8 cellular contexts compared by ENCODE assay signal in genomic region chr2:159904127-159904564, GRCh38. TPM values are rescaled to one million over a fixed set of nuclear protein-coding genes. Genes with fewer than 3 reads are reported as not detected.
DNase-seq lines count a peak whose midpoint lies in the region; ATAC-seq and TF ChIP-seq lines count a peak whose summit lies in the region.

No MANE protein-coding gene starts in this region.

- no peaks in the 10 kb centered on the region for H3K36me3 ChIP-seq in IMR-90 (ENCODE audit: control insufficient read depth, insufficient read depth, low read length)
- no peaks in the 10 kb centered on the region for H3K36me3 ChIP-seq in right atrium auricular region

- POLR2A ChIA-PET in IMR-90 (lab: Charles Lee; ENCODE audit: unreplicated experiment), result interaction anchor here (0.7 kb wide), 1 partner anchor 43 kb away, joined by 3 read pairs; no protein-coding TSS in a partner anchor

- no peak overlapping the region for H2BK120ac ChIP-seq in IMR-90 (ENCODE audit: low read depth, low read length)

- no peak overlapping the region for H2BK20ac ChIP-seq in IMR-90 (ENCODE audit: low read depth, low read length)

- H4K5ac ChIP-seq in IMR-90 (ENCODE audit: low read depth, low read length), result no peak overlapping the region

- no peak overlapping the region for H4K91ac ChIP-seq in IMR-90 (ENCODE audit: insufficient read depth, low read depth, low read length)

- DNase-seq in DMS53 (lab: John Stamatoyannopoulos, UW) (peak; percentile 73), IMR-90 (no peak), right atrium auricular region (ENCODE audit: low spot score) (no peak), H4 (ENCODE audit: low spot score) (no peak), A172 (ENCODE audit: low spot score) (no peak)
- peak; percentile 33 for DNase-seq in activated T-helper 9 cell treated with anti-CD3 and anti-CD28 coated beads, Interleukin-2, amount 50 U/mL, for 16 hours (ENCODE audit: low read depth)
- DNase-seq in stimulated activated CD4-positive, alpha-beta T cell treated with anti-CD3 and anti-CD28 coated beads, Interleukin-12 subunit alpha, Interleukin-12 subunit beta, amount 100 ng/mL, for 4 hours, result peak; percentile 38

- H3K4me2 ChIP-seq in IMR-90 (ENCODE audit: low read depth, low read length), result no peak overlapping the region; the same call in 1 of the 2 replicates

- no peak overlapping the region for H2AK9ac ChIP-seq in IMR-90 (replicated peaks; ENCODE audit: low read depth, low read length, poor library complexity)

- dilution Hi-C loops in IMR-90 (cut with HindIII; ENCODE audit: low sequenced_read_pairs, unreplicated experiment), result no loop called here

- no peak for TF ChIP-seq RAD21 in IMR-90 (IDR thresholded peaks at IDR 0.05; ENCODE audit: low read length)

- H3K9ac ChIP-seq in IMR-90 (ENCODE audit: low read depth, low read length), result no peak overlapping the region

- no peaks in the 10 kb centered on the region for H3K79me1 ChIP-seq in IMR-90 (ENCODE audit: low read depth in 1 of 2, low read length in 2 of 2)

- no peak overlapping the region for H2BK15ac ChIP-seq in IMR-90 (ENCODE audit: low read depth, low read length)

- peak overlapping the region; percentile 52 for H2AFZ ChIP-seq in IMR-90 (replicated peaks; ENCODE audit: low read length, poor library complexity)

- H3K9me3 ChIP-seq in IMR-90 (ENCODE audit: control insufficient read depth, insufficient read depth, low read length) (peaks cover 4% of the 10 kb centered on the region; the same call in 1 of the 2 replicates), right atrium auricular region (no peaks in the 10 kb centered on the region)

- no peak overlapping the region for H4K8ac ChIP-seq in IMR-90 (ENCODE audit: low read depth in 2 of 2, low read length in 2 of 2)

- WGBS in IMR-90 (ENCODE audit: extremely low coverage in 2 of 2, insufficient read length in 1 of 2), 2 experiments, result 19% methylated on average over 5 of the region's 28 CpGs; no CpG with 5 or more reads in 1 of the 2 experiments

- no peak overlapping the region for H3K27ac ChIP-seq in IMR-90 (ENCODE audit: insufficient read depth, low read length)
- H3K27ac ChIP-seq in right atrium auricular region, result no peak overlapping the region

- no peak overlapping the region for H2BK5ac ChIP-seq in IMR-90 (ENCODE audit: low read depth, low read length, poor library complexity, severe bottlenecking)

- ATAC-seq in GM21390 (IDR thresholded peaks at IDR 0.05; ENCODE audit: unreplicated experiment) (peak; percentile 32), IMR-90 (ENCODE audit: low read depth) (no peak)

- intact Hi-C loops in IMR-90 (cut with micrococcal nuclease), result no loop called here

- H3K9me1 ChIP-seq in IMR-90 (ENCODE audit: insufficient read depth, low read length), result no peaks in the 10 kb centered on the region

- no peak overlapping the region for H3K18ac ChIP-seq in IMR-90 (ENCODE audit: low read depth, low read length)

- H3K14ac ChIP-seq in IMR-90 (replicated peaks; ENCODE audit: low read depth, low read length), result no peak overlapping the region

- H2AK5ac ChIP-seq in IMR-90 (ENCODE audit: low read depth, low read length), result no peak overlapping the region

- CTCF ChIA-PET in IMR-90 (lab: Yijun Ruan, JAX), result interaction anchor here (1.1 kb wide), 1 partner anchor 16 kb away, joined by 3 read pairs; no protein-coding TSS in a partner anchor

- no peak overlapping the region for H3K56ac ChIP-seq in IMR-90 (ENCODE audit: extremely low read depth, insufficient read depth, low read length)

- no peak overlapping the region for H3K23ac ChIP-seq in IMR-90 (ENCODE audit: low read depth, low read length)

- no TSS peak for BruUV-seq in IMR-90 (replicated peaks; lab: Mats Ljungman, UMichigan)

- TF ChIP-seq POLR2A in IMR-90 (IDR thresholded peaks at IDR 0.05; ENCODE audit: low read depth, low read length), result no peak

- H3K4me1 ChIP-seq in IMR-90 (ENCODE audit: control insufficient read depth, insufficient read depth, low read length) (no peaks in the 10 kb centered on the region), right atrium auricular region (peaks cover 0 to 17% of the 10 kb centered on the region in 2 donors)

- TF ChIP-seq CTCF in IMR-90 (conservative IDR thresholded peaks at IDR 0.05; ENCODE audit: low read depth, low read length) (no peak), right atrium auricular region (IDR thresholded peaks at IDR 0.05) (no peak)

- no peaks in the 10 kb centered on the region for H4K20me1 ChIP-seq in IMR-90 (ENCODE audit: insufficient read depth, low read length)

- no peak overlapping the region for H3K4ac ChIP-seq in IMR-90 (ENCODE audit: low read depth, low read length)

- in situ Hi-C loops in IMR-90 (cut with MboI; ENCODE audit: low sequenced_read_pairs), result no loop called here

- H3K27me3 ChIP-seq in IMR-90 (ENCODE audit: control insufficient read depth, insufficient read depth, low read length) (peaks cover 47% of the 10 kb centered on the region), right atrium auricular region (no peaks in the 10 kb centered on the region)

- H3K4me3 ChIP-seq in IMR-90 (ENCODE audit: insufficient read depth, low read depth, low read length) (no peak overlapping the region), right atrium auricular region (peak overlapping the region; percentile 24 to 52)

TF ChIP-seq in IMR-90, 13 proteins besides CTCF, POLR2A, EP300 and RAD21:
- TF ChIP-seq CEBPB (IDR thresholded peaks at IDR 0.05; ENCODE audit: low read depth, low read length) (no peak), RFX5 (IDR thresholded peaks at IDR 0.05; ENCODE audit: low read depth, low read length) (no peak), RCOR1 (IDR thresholded peaks at IDR 0.05; ENCODE audit: insufficient replicate concordance, low read length) (no peak), BHLHE40 (IDR thresholded peaks at IDR 0.05; ENCODE audit: low read depth, low read length) (no peak), NFE2L2 (IDR thresholded peaks at IDR 0.05; ENCODE audit: low read depth, low read length) (no peak), SMC3 (IDR thresholded peaks at IDR 0.05; ENCODE audit: low read depth, low read length) (no peak), CHD1 (IDR thresholded peaks at IDR 0.05; ENCODE audit: low read depth, low read length) (no peak), MXI1 (IDR thresholded peaks at IDR 0.05; ENCODE audit: borderline replicate concordance, low read depth, low read length) (no peak), MAZ (IDR thresholded peaks at IDR 0.05; ENCODE audit: borderline replicate concordance, low read depth, low read length) (no peak), USF2 (IDR thresholded peaks at IDR 0.05; ENCODE audit: low read depth, low read length) (no peak)

RNA-seq across cellular contexts. Expression of gene LY75, which starts 0.4 kb away (rescaled TPM):
- total RNA-seq in IMR-90 (2012; rRNA removed) (not detected in 2 replicates), right atrium auricular region (1 to 10 TPM in 1 of 2 donors, under 1 TPM in 1; 0.70 to 1.2 TPM)
- not detected in 2 replicates for polyA plus RNA-seq in IMR-90 (2012; rRNA removed)
- not detected in 2 replicates for polyA plus RNA-seq in IMR-90 (2012; cell fraction: cytosol; rRNA removed)
- not detected in 2 replicates for polyA plus RNA-seq in IMR-90 (2012; cell fraction: nucleus; rRNA removed; ENCODE audit: low replicate concordance)
- total RNA-seq in H4 (2014; rRNA removed; shearing (Covaris generic)), result not detected in 2 replicates
- total RNA-seq in A172 (2014; rRNA removed; shearing (Covaris generic)), result 0.34 TPM in 1 of 2 replicates, not detected in the other

Comparison
In these comparisons a context has a peak if more than half of its experiments do, and no peak if none do; other contexts are left out.
1. DNase-seq: peak in DMS53 (single experiment), activated T-helper 9 cell treated with anti-CD3 and anti-CD28 coated beads, Interleukin-2, amount 50 U/mL, for 16 hours (single experiment) and stimulated activated CD4-positive, alpha-beta T cell treated with anti-CD3 and anti-CD28 coated beads, Interleukin-12 subunit alpha, Interleukin-12 subunit beta, amount 100 ng/mL, for 4 hours (single experiment); none in IMR-90 (single experiment), right atrium auricular region (single experiment), H4 (single experiment) and A172 (single experiment).